9 cellular contexts compared by ENCODE assay signal in the genomic region with DNA sequence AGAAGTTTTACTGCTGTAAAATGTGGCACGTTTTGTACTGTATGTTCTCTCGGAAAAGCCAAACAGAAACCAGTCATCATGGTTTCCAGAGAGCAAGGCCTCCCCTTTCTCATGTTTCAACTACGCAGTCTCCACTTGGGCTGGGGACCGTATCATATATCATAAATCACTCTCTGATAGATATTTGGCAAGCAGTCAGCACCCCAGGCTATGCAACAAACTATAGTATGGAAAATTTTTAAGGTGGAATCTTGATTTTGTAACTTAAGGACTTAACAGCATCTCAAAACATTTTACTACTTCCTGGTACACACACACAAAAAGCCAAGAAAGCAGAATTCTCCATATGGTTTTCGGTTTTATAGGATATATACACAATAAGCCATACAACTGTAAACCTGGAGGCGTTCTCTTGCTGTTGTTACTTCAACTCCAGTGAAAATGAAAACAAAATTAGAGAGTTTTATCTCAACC.
A peak's percentile ranks its signal among the peaks of the same experiment; 100 is the strongest.
DNase-seq lines count a peak whose midpoint lies in the region; ATAC-seq and TF ChIP-seq lines count a peak whose summit lies in the region.
"Had no signal": no experiment of that assay in that cellular context is flagged by ENCODE, and none has a peak within 500 bp of the region (broad histone marks: within the 10 kb centered on the region; RNA-seq: fewer than 3 reads in every experiment).

No MANE protein-coding gene starts in this region.

- peak; percentile 87 for ATAC-seq in RWPE2 (ENCODE audit: low read depth)
- ATAC-seq in Right ventricle myocardium superior (ENCODE audit: poor library complexity) = peak; percentile 68
- no peak for ATAC-seq in GM19035 (IDR thresholded peaks at IDR 0.05; ENCODE audit: unreplicated experiment)
- no peak for ATAC-seq in GM18858 (IDR thresholded peaks at IDR 0.05; ENCODE audit: unreplicated experiment)

- H3K27ac ChIP-seq in HEK293 (ENCODE audit: extremely low read depth, low read depth, low read length) (peak overlapping the region; percentile 92), RWPE2 (ENCODE audit: poor library complexity, severe bottlenecking) (peak overlapping the region; percentile 76), smooth muscle cell (ENCODE audit: low read depth) (no peak overlapping the region)

- H3K27me3 ChIP-seq in RWPE2 (ENCODE audit: insufficient read depth, poor library complexity, severe bottlenecking) = no peaks in the 10 kb centered on the region
- H3K27me3 ChIP-seq in smooth muscle cell (ENCODE audit: low read depth) = peaks cover 4% of the 10 kb centered on the region

- H3F3A ChIP-seq in smooth muscle cell (ENCODE audit: low read depth) = no peaks in the 10 kb centered on the region

- H3K4me1 ChIP-seq in HEK293 (ENCODE audit: control insufficient read depth, insufficient read depth, low read length) (peaks cover 11% of the 10 kb centered on the region), RWPE2 (ENCODE audit: insufficient read depth, poor library complexity, severe bottlenecking) (peaks cover 32% of the 10 kb centered on the region), smooth muscle cell (ENCODE audit: low read depth) (peaks cover 7% of the 10 kb centered on the region)

- TF ChIP-seq CTCF in HEK293 (tag by site-specific recombination; IDR thresholded peaks at IDR 0.05) (no peak), RWPE2 (IDR thresholded peaks at IDR 0.05; ENCODE audit: poor library complexity, severe bottlenecking) (no peak), smooth muscle cell (IDR thresholded peaks at IDR 0.05; ENCODE audit: borderline replicate concordance, insufficient read depth, poor library complexity, severe bottlenecking) (no peak)

- no peak overlapping the region for H3K4me2 ChIP-seq in smooth muscle cell

- no peaks in the 10 kb centered on the region for H4K20me1 ChIP-seq in smooth muscle cell (ENCODE audit: low read depth)

- intact Hi-C loops in Right ventricle myocardium superior (cut with DNase I) = loop anchor here (10.0 kb wide), 1 partner anchor 284 kb away; a partner anchor contains a TSS

- DNase-seq in RWPE2 (ENCODE audit: low spot score) = peak; percentile 71
- no peak for DNase-seq in Right ventricle myocardium superior
- no peak for DNase-seq in smooth muscle cell (lab: John Stamatoyannopoulos, UW; ENCODE audit: unreplicated experiment)
- DNase-seq in NCI-H2029 treated with DMSO at 0.1 percent for 48 hours (lab: John Stamatoyannopoulos, UW) = no peak
- DNase-seq in putamen (ENCODE audit: low spot score) = no peak
- DNase-seq: immature natural killer cell had no signal

- H3K4me3 ChIP-seq in HEK293 (ENCODE audit: low read depth, low read length) (no peak overlapping the region), RWPE2 (ENCODE audit: severe bottlenecking) (peak overlapping the region; percentile 22), smooth muscle cell (peak overlapping the region; percentile 4)

- no peak overlapping the region for H3K9ac ChIP-seq in smooth muscle cell (ENCODE audit: low read depth)

- POLR2A ChIA-PET in HEK293 (lab: Yijun Ruan, JAX) = no interaction called here

- CTCF ChIA-PET in HEK293 (lab: Yijun Ruan, JAX) = no interaction called here

- H3K36me3 ChIP-seq in HEK293 (ENCODE audit: control insufficient read depth in 2 of 2, insufficient read depth in 1 of 2, low read length in 2 of 2) = no peaks in the 10 kb centered on the region
- no peaks in the 10 kb centered on the region for H3K36me3 ChIP-seq in RWPE2 (ENCODE audit: low read depth)
- no peaks in the 10 kb centered on the region for H3K36me3 ChIP-seq in smooth muscle cell (ENCODE audit: low read depth)

- H3K9me3 ChIP-seq in HEK293 (ENCODE audit: control insufficient read depth, insufficient read depth, low read depth, low read length) (no peaks in the 10 kb centered on the region), RWPE2 (ENCODE audit: severe bottlenecking) (no peaks in the 10 kb centered on the region), smooth muscle cell (replicated peaks; ENCODE audit: low read depth) (no peaks in the 10 kb centered on the region)

- no peak overlapping the region for H2AFZ ChIP-seq in smooth muscle cell (ENCODE audit: low read depth)

- no peaks in the 10 kb centered on the region for H3K79me2 ChIP-seq in smooth muscle cell (ENCODE audit: low read depth)

- 70% methylated on average over 6 of the region's 6 CpGs for WGBS in smooth muscle cell (ENCODE audit: low lambda C conversion rate)

TF ChIP-seq in HEK293, 187 proteins besides CTCF, POLR2A, EP300 and RAD21 (continues in another document):
- TF ChIP-seq ZNF341 (tag by site-specific recombination; IDR thresholded peaks at IDR 0.05; ENCODE audit: low read depth) (peak; percentile 46), ZXDB (tag by site-specific recombination; IDR thresholded peaks at IDR 0.05) (peak; percentile 72), ZNF776 (tag by site-specific recombination; IDR thresholded peaks at IDR 0.05; ENCODE audit: borderline replicate concordance) (no peak), ZBTB48 (tag by site-specific recombination; IDR thresholded peaks at IDR 0.05) (peak; percentile 38; the same call in 1 of the 2 replicates), ZNF302 (tag by site-specific recombination; IDR thresholded peaks at IDR 0.05; ENCODE audit: low read depth) (peak; percentile 73; the same call in 1 of the 2 replicates), ZNF701 (tag by site-specific recombination; IDR thresholded peaks at IDR 0.05) (no peak), ZNF791 (tag by site-specific recombination; IDR thresholded peaks at IDR 0.05) (no peak)
- TF ChIP-seq, protein P1, sequence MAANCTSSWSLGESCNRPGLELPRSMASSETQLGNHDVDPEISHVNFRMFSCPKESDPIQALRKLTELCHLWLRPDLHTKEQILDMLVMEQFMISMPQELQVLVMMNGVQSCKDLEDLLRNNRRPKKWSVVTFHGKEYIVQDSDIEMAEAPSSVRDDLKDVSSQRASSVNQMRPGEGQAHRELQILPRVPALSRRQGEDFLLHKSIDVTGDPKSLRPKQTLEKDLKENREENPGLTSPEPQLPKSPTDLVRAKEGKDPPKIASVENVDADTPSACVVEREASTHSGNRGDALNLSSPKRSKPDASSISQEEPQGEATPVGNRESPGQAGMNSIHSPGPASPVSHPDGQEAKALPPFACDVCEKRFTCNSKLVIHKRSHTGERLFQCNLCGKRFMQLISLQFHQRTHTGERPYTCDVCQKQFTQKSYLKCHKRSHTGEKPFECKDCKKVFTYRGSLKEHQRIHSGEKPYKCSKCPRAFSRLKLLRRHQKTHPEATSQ (tag by site-specific recombination; IDR thresholded peaks at IDR 0.05) = no peak
- TF ChIP-seq, protein P2, sequence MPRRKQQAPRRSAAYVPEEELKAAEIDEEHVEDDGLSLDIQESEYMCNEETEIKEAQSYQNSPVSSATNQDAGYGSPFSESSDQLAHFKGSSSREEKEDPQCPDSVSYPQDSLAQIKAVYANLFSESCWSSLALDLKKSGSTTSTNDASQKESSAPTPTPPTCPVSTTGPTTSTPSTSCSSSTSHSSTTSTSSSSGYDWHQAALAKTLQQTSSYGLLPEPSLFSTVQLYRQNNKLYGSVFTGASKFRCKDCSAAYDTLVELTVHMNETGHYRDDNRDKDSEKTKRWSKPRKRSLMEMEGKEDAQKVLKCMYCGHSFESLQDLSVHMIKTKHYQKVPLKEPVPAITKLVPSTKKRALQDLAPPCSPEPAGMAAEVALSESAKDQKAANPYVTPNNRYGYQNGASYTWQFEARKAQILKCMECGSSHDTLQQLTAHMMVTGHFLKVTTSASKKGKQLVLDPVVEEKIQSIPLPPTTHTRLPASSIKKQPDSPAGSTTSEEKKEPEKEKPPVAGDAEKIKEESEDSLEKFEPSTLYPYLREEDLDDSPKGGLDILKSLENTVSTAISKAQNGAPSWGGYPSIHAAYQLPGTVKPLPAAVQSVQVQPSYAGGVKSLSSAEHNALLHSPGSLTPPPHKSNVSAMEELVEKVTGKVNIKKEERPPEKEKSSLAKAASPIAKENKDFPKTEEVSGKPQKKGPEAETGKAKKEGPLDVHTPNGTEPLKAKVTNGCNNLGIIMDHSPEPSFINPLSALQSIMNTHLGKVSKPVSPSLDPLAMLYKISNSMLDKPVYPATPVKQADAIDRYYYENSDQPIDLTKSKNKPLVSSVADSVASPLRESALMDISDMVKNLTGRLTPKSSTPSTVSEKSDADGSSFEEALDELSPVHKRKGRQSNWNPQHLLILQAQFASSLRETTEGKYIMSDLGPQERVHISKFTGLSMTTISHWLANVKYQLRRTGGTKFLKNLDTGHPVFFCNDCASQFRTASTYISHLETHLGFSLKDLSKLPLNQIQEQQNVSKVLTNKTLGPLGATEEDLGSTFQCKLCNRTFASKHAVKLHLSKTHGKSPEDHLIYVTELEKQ (tag by site-specific recombination; IDR thresholded peaks at IDR 0.05; ENCODE audit: borderline replicate concordance) = peak; percentile 77; the same call in 1 of the 2 replicates
- TF ChIP-seq, protein P3, sequence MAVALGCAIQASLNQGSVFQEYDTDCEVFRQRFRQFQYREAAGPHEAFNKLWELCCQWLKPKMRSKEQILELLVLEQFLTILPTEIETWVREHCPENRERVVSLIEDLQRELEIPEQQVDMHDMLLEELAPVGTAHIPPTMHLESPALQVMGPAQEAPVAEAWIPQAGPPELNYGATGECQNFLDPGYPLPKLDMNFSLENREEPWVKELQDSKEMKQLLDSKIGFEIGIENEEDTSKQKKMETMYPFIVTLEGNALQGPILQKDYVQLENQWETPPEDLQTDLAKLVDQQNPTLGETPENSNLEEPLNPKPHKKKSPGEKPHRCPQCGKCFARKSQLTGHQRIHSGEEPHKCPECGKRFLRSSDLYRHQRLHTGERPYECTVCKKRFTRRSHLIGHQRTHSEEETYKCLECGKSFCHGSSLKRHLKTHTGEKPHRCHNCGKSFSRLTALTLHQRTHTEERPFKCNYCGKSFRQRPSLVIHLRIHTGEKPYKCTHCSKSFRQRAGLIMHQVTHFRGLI (tag by site-specific recombination; IDR thresholded peaks at IDR 0.05) = peak; percentile 40; the same call in 1 of the 2 replicates
- TF ChIP-seq, protein P4, sequence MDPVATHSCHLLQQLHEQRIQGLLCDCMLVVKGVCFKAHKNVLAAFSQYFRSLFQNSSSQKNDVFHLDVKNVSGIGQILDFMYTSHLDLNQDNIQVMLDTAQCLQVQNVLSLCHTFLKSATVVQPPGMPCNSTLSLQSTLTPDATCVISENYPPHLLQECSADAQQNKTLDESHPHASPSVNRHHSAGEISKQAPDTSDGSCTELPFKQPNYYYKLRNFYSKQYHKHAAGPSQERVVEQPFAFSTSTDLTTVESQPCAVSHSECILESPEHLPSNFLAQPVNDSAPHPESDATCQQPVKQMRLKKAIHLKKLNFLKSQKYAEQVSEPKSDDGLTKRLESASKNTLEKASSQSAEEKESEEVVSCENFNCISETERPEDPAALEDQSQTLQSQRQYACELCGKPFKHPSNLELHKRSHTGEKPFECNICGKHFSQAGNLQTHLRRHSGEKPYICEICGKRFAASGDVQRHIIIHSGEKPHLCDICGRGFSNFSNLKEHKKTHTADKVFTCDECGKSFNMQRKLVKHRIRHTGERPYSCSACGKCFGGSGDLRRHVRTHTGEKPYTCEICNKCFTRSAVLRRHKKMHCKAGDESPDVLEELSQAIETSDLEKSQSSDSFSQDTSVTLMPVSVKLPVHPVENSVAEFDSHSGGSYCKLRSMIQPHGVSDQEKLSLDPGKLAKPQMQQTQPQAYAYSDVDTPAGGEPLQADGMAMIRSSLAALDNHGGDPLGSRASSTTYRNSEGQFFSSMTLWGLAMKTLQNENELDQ (tag by site-specific recombination; IDR thresholded peaks at IDR 0.05; ENCODE audit: low read depth) = no peak

Comparison
In these comparisons a context has a peak if more than half of its experiments do, and no peak if none do; other contexts are left out.
1. ATAC-seq: peak in RWPE2 (single experiment) and Right ventricle myocardium superior (single experiment); none in GM19035 (single experiment) and GM18858 (single experiment).